ENCODE assay signal across 8 cellular contexts in the genomic region with DNA sequence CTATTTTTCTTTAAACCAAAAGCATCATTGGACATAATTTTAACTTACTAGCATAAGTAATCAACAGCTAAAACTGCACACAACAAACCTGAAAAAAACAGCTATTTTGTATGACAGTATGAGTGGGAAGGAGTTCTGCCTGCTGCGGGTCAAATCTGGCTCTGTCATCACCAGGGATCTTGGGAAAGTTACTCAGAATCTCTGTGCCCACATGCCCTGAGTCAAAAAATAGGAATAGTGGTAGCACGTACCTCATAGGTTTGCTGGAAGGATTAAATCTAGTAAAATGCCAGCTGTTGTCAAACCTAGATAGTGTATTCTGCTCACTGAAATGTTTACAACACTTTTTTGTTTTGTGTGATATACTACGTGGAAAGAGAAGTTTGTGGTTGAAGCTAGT. TPM values are rescaled to one million over a fixed set of nuclear protein-coding genes. Genes with fewer than 3 reads are reported as not detected.
DNase-seq lines count a peak whose midpoint lies in the region; ATAC-seq and TF ChIP-seq lines count a peak whose summit lies in the region.

No MANE protein-coding gene starts in this region.

- peaks cover 34% of the 10 kb centered on the region for H3K36me3 Mint-ChIP-seq in T-helper 2 cell treated with Interferon-gamma antibody and Interleukin-4, amounts not matched to agents 5 μg/mL and 100 μg/mL, for 36 hours (ENCODE audit: low read depth)

- peaks cover 3% of the 10 kb centered on the region for H3K27me3 Mint-ChIP-seq in T-helper 2 cell treated with Interferon-gamma antibody and Interleukin-4, amounts not matched to agents 5 μg/mL and 100 μg/mL, for 36 hours (ENCODE audit: low read depth)

- H3K36me3 ChIP-seq in gastrocnemius medialis = peaks cover 0 to 6% of the 10 kb centered on the region in 2 donors

- no peaks in the 10 kb centered on the region for H3K27me3 ChIP-seq in gastrocnemius medialis

- in situ Hi-C loops in gastrocnemius medialis (cut with MboI; ENCODE audit: low sequenced_read_pairs in 4 of 4) = no loop called here

- H3K4me1 ChIP-seq in gastrocnemius medialis = peaks cover 14 to 15% of the 10 kb centered on the region in 2 donors

- no peak for ATAC-seq in gastrocnemius medialis
- no peak for ATAC-seq in GM18505 (IDR thresholded peaks at IDR 0.05; ENCODE audit: unreplicated experiment)

- TF ChIP-seq CTCF in GM12875 (IDR thresholded peaks at IDR 0.05; ENCODE audit: borderline replicate concordance, insufficient read depth, low read depth, low read length) = no peak
- no peak for TF ChIP-seq CTCF in foreskin fibroblast (IDR thresholded peaks at IDR 0.05; ENCODE audit: low read depth, low read length)
- TF ChIP-seq CTCF in gastrocnemius medialis (IDR thresholded peaks at IDR 0.05 in 4 of 5, conservative IDR thresholded peaks at IDR 0.05 in 1 of 5) = no peak

- TF ChIP-seq POLR2A in gastrocnemius medialis (IDR thresholded peaks at IDR 0.05) (no peak), GM18505 (IDR thresholded peaks at IDR 0.05; ENCODE audit: borderline replicate concordance, extremely low read depth, insufficient read depth, insufficient read length) (no peak)

- H3K27ac Mint-ChIP-seq in T-helper 2 cell treated with Interferon-gamma antibody and Interleukin-4, amounts not matched to agents 5 μg/mL and 100 μg/mL, for 36 hours = peak overlapping the region; percentile 99

- no peaks in the 10 kb centered on the region for H3K9me3 ChIP-seq in gastrocnemius medialis

- H3K4me3 Mint-ChIP-seq in T-helper 2 cell treated with Interferon-gamma antibody and Interleukin-4, amounts not matched to agents 5 μg/mL and 100 μg/mL, for 36 hours = peak overlapping the region; percentile 97

- H3K4me3 ChIP-seq in GM12875 (ENCODE audit: low read depth, low read length) = peak overlapping the region; percentile 71
- H3K4me3 ChIP-seq in foreskin fibroblast (ENCODE audit: low read depth in 1 of 2, low read length in 2 of 2) = peak overlapping the region; percentile 93
- peak overlapping the region; percentile 72 to 92 (median 86) for H3K4me3 ChIP-seq in gastrocnemius medialis

- no peak for DNase-seq in T-helper 2 cell treated with Interferon-gamma antibody and Interleukin-4, amounts not matched to agents 5 μg/mL and 100 μg/mL, for 36 hours (ENCODE audit: low spot score)
- peak; percentile 31 to 57 for DNase-seq in foreskin fibroblast
- DNase-seq in gastrocnemius medialis = no peak
- no peak for DNase-seq in stimulated activated CD4-positive, alpha-beta T cell treated with anti-CD3 and anti-CD28 coated beads, Interleukin-2, amount 100 ng/mL, for 24 hours
- no peak for DNase-seq in NCI-H524 treated with DMSO at 0.1 percent for 48 hours (lab: John Stamatoyannopoulos, UW)
- no peak for DNase-seq in iPS-NIHi11 (ENCODE audit: low spot score)

- no peaks in the 10 kb centered on the region for H3K9me3 Mint-ChIP-seq in T-helper 2 cell treated with Interferon-gamma antibody and Interleukin-4, amounts not matched to agents 5 μg/mL and 100 μg/mL, for 36 hours

- peak overlapping the region; percentile 89 to 95 (median 92) for H3K27ac ChIP-seq in gastrocnemius medialis

- peaks cover 38% of the 10 kb centered on the region for H3K4me1 Mint-ChIP-seq in T-helper 2 cell treated with Interferon-gamma antibody and Interleukin-4, amounts not matched to agents 5 μg/mL and 100 μg/mL, for 36 hours (ENCODE audit: low read depth)

- intact Hi-C loops in gastrocnemius medialis (cut with DNase I; ENCODE audit: low total_unique reads) = loop anchor here (5.0 kb wide), 1 partner anchor 334 kb away; the partner anchor contains the start of gene MYCBP2

RNA-seq across cellular contexts. Expression of gene CLN5, which starts 1.1 kb away (rescaled TPM):
- total RNA-seq in gastrocnemius medialis = 10 to 100 TPM in 1 of 4 donors, 1 to 10 TPM in 3; 4.5 to 10.1 (median 7.1) TPM

RNA-seq across cellular contexts. Expression of gene FBXL3, which starts 33.9 kb away (rescaled TPM):
- 10 to 100 TPM; 50.6 to 75.6 (median 64.4) TPM for total RNA-seq in gastrocnemius medialis

RNA-seq across cellular contexts. Expression of gene ACOD1, which starts 44.7 kb away (rescaled TPM):
- total RNA-seq in gastrocnemius medialis = not detected

Comparison
In these comparisons a context has a peak if more than half of its experiments do, and no peak if none do; other contexts are left out.
1. DNase-seq: peak in foreskin fibroblast (2 of 2); none in T-helper 2 cell treated with Interferon-gamma antibody and Interleukin-4, amounts not matched to agents 5 μg/mL and 100 μg/mL, for 36 hours (single experiment), gastrocnemius medialis (0 of 2), stimulated activated CD4-positive, alpha-beta T cell treated with anti-CD3 and anti-CD28 coated beads, Interleukin-2, amount 100 ng/mL, for 24 hours (0 of 2), NCI-H524 treated with DMSO at 0.1 percent for 48 hours (single experiment) and iPS-NIHi11 (single experiment).
2. Peak in every context shown above with its lines, with median percentiles within 50 percentile points of each other: H3K4me3 ChIP-seq.